1 cellular context compared by ENCODE assay signal in genomic region chr22:26555478-26555877, GRCh38.
TF ChIP-seq lines count a peak whose summit lies in the region.

No MANE protein-coding gene starts in this region.

TF ChIP-seq in SK-N-SH treated with all-trans-retinoic acid at 6 μM for 48 hours, 23 proteins besides CTCF, POLR2A, EP300 and RAD21 (continued from another document):
- TF ChIP-seq, protein P1, sequence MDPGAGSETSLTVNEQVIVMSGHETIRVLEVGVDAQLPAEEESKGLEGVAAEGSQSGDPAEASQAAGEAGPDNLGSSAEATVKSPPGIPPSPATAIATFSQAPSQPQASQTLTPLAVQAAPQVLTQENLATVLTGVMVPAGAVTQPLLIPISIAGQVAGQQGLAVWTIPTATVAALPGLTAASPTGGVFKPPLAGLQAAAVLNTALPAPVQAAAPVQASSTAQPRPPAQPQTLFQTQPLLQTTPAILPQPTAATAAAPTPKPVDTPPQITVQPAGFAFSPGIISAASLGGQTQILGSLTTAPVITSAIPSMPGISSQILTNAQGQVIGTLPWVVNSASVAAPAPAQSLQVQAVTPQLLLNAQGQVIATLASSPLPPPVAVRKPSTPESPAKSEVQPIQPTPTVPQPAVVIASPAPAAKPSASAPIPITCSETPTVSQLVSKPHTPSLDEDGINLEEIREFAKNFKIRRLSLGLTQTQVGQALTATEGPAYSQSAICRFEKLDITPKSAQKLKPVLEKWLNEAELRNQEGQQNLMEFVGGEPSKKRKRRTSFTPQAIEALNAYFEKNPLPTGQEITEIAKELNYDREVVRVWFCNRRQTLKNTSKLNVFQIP (CRISPR knock-in tag; IDR thresholded peaks at IDR 0.05; ENCODE audit: borderline replicate concordance, low read depth) = no peak
- TF ChIP-seq ISL1 (CRISPR knock-in tag; IDR thresholded peaks at IDR 0.05) (no peak), ZNF8 (CRISPR knock-in tag; IDR thresholded peaks at IDR 0.05) (no peak), ZC3H10 (CRISPR knock-in tag; IDR thresholded peaks at IDR 0.05) (no peak), TCF4 (CRISPR knock-in tag; IDR thresholded peaks at IDR 0.05; ENCODE audit: borderline replicate concordance) (no peak), ESRRG (CRISPR knock-in tag; IDR thresholded peaks at IDR 0.05) (no peak), TOX (CRISPR knock-in tag; IDR thresholded peaks at IDR 0.05; ENCODE audit: borderline replicate concordance) (no peak), GLIS3 (CRISPR knock-in tag; IDR thresholded peaks at IDR 0.05) (no peak), RARB (CRISPR knock-in tag; IDR thresholded peaks at IDR 0.05) (no peak)
